ENCODE assay signal across 26 cellular contexts in the genomic region with DNA sequence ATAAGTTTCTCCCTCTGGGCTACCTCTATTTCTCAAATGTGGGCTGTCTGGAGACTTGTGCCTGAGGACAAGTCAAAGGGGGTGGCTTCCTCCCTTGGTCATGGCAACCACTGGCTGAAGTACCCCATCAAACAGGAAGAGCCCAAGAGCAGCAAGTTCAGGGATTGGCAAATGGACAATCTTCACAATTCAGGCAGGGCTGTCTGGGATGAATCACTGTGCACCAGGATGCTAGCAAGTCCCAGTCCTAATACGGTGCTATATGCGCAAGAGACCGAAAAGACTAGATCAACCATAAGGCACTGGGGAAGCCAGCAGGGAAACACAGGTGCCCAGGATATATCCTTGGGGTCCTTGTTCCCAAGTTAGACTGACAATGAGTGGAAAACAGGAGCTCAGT.
DNase-seq lines count a peak whose midpoint lies in the region; ATAC-seq, FAIRE-seq and TF ChIP-seq lines count a peak whose summit lies in the region.
"Had no signal": no experiment of that assay in that cellular context is flagged by ENCODE, and none has a peak within 500 bp of the region (broad histone marks: within the 10 kb centered on the region; RNA-seq: fewer than 3 reads in every experiment).

No MANE protein-coding gene starts in this region.

- peaks cover 15% of the 10 kb centered on the region for H3K36me3 Mint-ChIP-seq in astrocyte (ENCODE audit: low read depth, unreplicated experiment)
- H3K36me3 Mint-ChIP-seq: CD8-positive, alpha-beta memory T cell had no signal

- no peak for TF ChIP-seq EP300 in gastroesophageal sphincter (IDR thresholded peaks at IDR 0.05)

- CTCF ChIA-PET in OCI-LY7 (lab: Charles Lee; ENCODE audit: unreplicated experiment) = interaction anchor here (0.6 kb wide), 1 partner anchor 217 kb away, joined by 5 read pairs; no protein-coding TSS in a partner anchor

- H3K4me2 ChIP-seq in astrocyte (ENCODE audit: low read length) (no peak overlapping the region), OCI-LY7 (ENCODE audit: low read length) (no peak overlapping the region)

- TF ChIP-seq POLR2A in gastroesophageal sphincter (IDR thresholded peaks at IDR 0.05) = no peak

- DNase-seq in EH (ENCODE audit: low read depth) = peak; percentile 44
- DNase-seq in astrocyte (ENCODE audit: low read depth) = no peak
- no peak for DNase-seq in thoracic aorta (ENCODE audit: low spot score)
- no peak for DNase-seq in substantia nigra (lab: John Stamatoyannopoulos, UW)
- no peak for DNase-seq in OCI-LY7 (ENCODE audit: low spot score)
- DNase-seq: activated CD4-positive, alpha-beta memory T cell treated with anti-CD3 and anti-CD28 coated beads, Interleukin-2, amount 10 ng/mL, durations not matched to agents 7 days and 5 days; activated CD4-positive, CD25-positive, alpha-beta regulatory T cell; activated gamma-delta T cell treated with Interleukin-2 at 50 U/mL for 16 hours; activated T-cell treated with anti-CD3 and anti-CD28 coated beads for 4 hours; adrenal gland; CD8-positive, alpha-beta memory T cell; central memory CD4-positive, alpha-beta T cell; DMS53; erythroblast; head of caudate nucleus; Kasumi-1; NCI-H1092 treated with DMSO at 0.1 percent for 48 hours; NCI-H2029 treated with DMSO at 0.1 percent for 48 hours; NCI-H446 treated with DMSO at 0.1 percent for 48 hours; NK-92 treated with Interleukin-12 subunit alpha and Interleukin-12 subunit beta, amount 100 ng/mL, for 24 hours; psoas muscle; stimulated activated CD4-positive, alpha-beta T cell treated with anti-CD3 and anti-CD28 coated beads, Interleukin-12 subunit alpha, Interleukin-12 subunit beta, amount 100 ng/mL, for 4 hours; T1000 had no signal

- H3K9me3 ChIP-seq in astrocyte (ENCODE audit: insufficient read depth, low read depth, low read length) (no peaks in the 10 kb centered on the region), gastroesophageal sphincter (no peaks in the 10 kb centered on the region), thoracic aorta (no peaks in the 10 kb centered on the region), OCI-LY7 (ENCODE audit: low read length) (no peaks in the 10 kb centered on the region)
- H3K9me3 ChIP-seq: adrenal gland, HAP-1, psoas muscle had no signal

- H3K9me3 Mint-ChIP-seq in astrocyte (ENCODE audit: unreplicated experiment) = no peaks in the 10 kb centered on the region
- H3K9me3 Mint-ChIP-seq: activated CD4-positive, alpha-beta memory T cell treated with anti-CD3 and anti-CD28 coated beads, Interleukin-2, amount 10 ng/mL, durations not matched to agents 7 days and 5 days; CD8-positive, alpha-beta memory T cell had no signal

- no peak overlapping the region for H2AFZ ChIP-seq in astrocyte (ENCODE audit: low read depth, low read length)
- H2AFZ ChIP-seq in OCI-LY7 (ENCODE audit: low read length) = no peak overlapping the region

- H3K79me2 ChIP-seq in astrocyte (ENCODE audit: insufficient read depth, low read length) (no peaks in the 10 kb centered on the region), OCI-LY7 (ENCODE audit: insufficient read depth, low read depth, low read length) (no peaks in the 10 kb centered on the region)

- WGBS in gastroesophageal sphincter (ENCODE audit: low coverage in 1 of 2), 2 donors = 100% methylated on average over 2 of the region's 3 CpGs; no CpG with 5 or more reads in 1 of the 2 donors

- no peak for TF ChIP-seq CTCF in astrocyte (IDR thresholded peaks at IDR 0.05; ENCODE audit: insufficient read depth, low read depth, low read length)
- TF ChIP-seq CTCF in gastroesophageal sphincter (IDR thresholded peaks at IDR 0.05) = no peak
- TF ChIP-seq CTCF in thoracic aorta (IDR thresholded peaks at IDR 0.05) = no peak
- no peak for TF ChIP-seq CTCF in OCI-LY7 (conservative IDR thresholded peaks at IDR 0.05; ENCODE audit: low read length)

- no peak for FAIRE-seq in astrocyte (lab: Jason Lieb, UNC)

- no TSS peak for BruUV-seq in OCI-LY7 (replicated peaks; lab: Mats Ljungman, UMichigan)

- H3K27me3 ChIP-seq in astrocyte (ENCODE audit: insufficient read depth, low read length) (no peaks in the 10 kb centered on the region), gastroesophageal sphincter (no peaks in the 10 kb centered on the region), thoracic aorta (replicated peaks; ENCODE audit: insufficient read depth) (no peaks in the 10 kb centered on the region)
- H3K27me3 ChIP-seq: adrenal gland had no signal

- ATAC-seq in gastroesophageal sphincter (peak; percentile 36), thoracic aorta (ENCODE audit: insufficient number of reproducible peaks, low FRiP score, low read depth) (peak; percentile 29), SK-N-SH treated with all-trans-retinoic acid at 6 μM for 48 hours (no peak)

- H3K4me1 Mint-ChIP-seq in astrocyte (ENCODE audit: low read depth, unreplicated experiment) = peaks cover 24% of the 10 kb centered on the region
- H3K4me1 Mint-ChIP-seq: activated CD4-positive, alpha-beta memory T cell treated with anti-CD3 and anti-CD28 coated beads, Interleukin-2, amount 10 ng/mL, durations not matched to agents 7 days and 5 days; CD8-positive, alpha-beta memory T cell had no signal

- intact Hi-C loops in OCI-LY7 (cut with micrococcal nuclease; ENCODE audit: unreplicated experiment) = no loop called here

- POLR2A ChIA-PET in OCI-LY7 (lab: Charles Lee) = no interaction called here

- H3K27me3 Mint-ChIP-seq in astrocyte (ENCODE audit: low read depth, unreplicated experiment) = no peaks in the 10 kb centered on the region

- peaks cover 10% of the 10 kb centered on the region for H3K4me1 ChIP-seq in astrocyte (ENCODE audit: insufficient read depth, low read length)
- H3K4me1 ChIP-seq in gastroesophageal sphincter = peaks cover 2 to 45% (median 3%) of the 10 kb centered on the region in 3 donors
- peaks cover 31 to 55% of the 10 kb centered on the region in 2 donors for H3K4me1 ChIP-seq in thoracic aorta (ENCODE audit: control insufficient read depth in 1 of 2, low read depth in 2 of 2)
- H3K4me1 ChIP-seq in OCI-LY7 (ENCODE audit: insufficient read depth, low read length, poor library complexity, severe bottlenecking) = no peaks in the 10 kb centered on the region
- H3K4me1 ChIP-seq: HAP-1 had no signal

- H3K4me3 ChIP-seq in astrocyte (ENCODE audit: insufficient read depth, low read depth, low read length) (no peak overlapping the region), gastroesophageal sphincter (no peak overlapping the region), thoracic aorta (no peak overlapping the region), OCI-LY7 (ENCODE audit: low read depth, low read length, poor library complexity, severe bottlenecking) (no peak overlapping the region)
- H3K4me3 ChIP-seq: adrenal gland, HAP-1, psoas muscle had no signal

- no peak overlapping the region for H3K9ac ChIP-seq in astrocyte (ENCODE audit: low read length)

- H4K20me1 ChIP-seq in astrocyte (ENCODE audit: insufficient read depth, low read length) = no peaks in the 10 kb centered on the region
- H4K20me1 ChIP-seq in OCI-LY7 (ENCODE audit: insufficient read depth, low read length) = no peaks in the 10 kb centered on the region

- H3K9me2 ChIP-seq in OCI-LY7 (ENCODE audit: insufficient read depth, low read length) = no peaks in the 10 kb centered on the region

- no peak overlapping the region for H3K4me3 Mint-ChIP-seq in astrocyte (ENCODE audit: unreplicated experiment)
- H3K4me3 Mint-ChIP-seq: activated CD4-positive, alpha-beta memory T cell treated with anti-CD3 and anti-CD28 coated beads, Interleukin-2, amount 10 ng/mL, durations not matched to agents 7 days and 5 days; CD8-positive, alpha-beta memory T cell had no signal

- H3K27ac Mint-ChIP-seq in astrocyte (ENCODE audit: unreplicated experiment) = peak overlapping the region; percentile 2
- H3K27ac Mint-ChIP-seq: activated CD4-positive, alpha-beta memory T cell treated with anti-CD3 and anti-CD28 coated beads, Interleukin-2, amount 10 ng/mL, durations not matched to agents 7 days and 5 days; CD8-positive, alpha-beta memory T cell had no signal

- H3K36me3 ChIP-seq in astrocyte (ENCODE audit: insufficient read depth, low read length) (peaks cover 11% of the 10 kb centered on the region), gastroesophageal sphincter (peaks cover 0 to 29% of the 10 kb centered on the region in 2 donors), thoracic aorta (peaks cover 11% of the 10 kb centered on the region), OCI-LY7 (ENCODE audit: insufficient read depth, low read length) (no peaks in the 10 kb centered on the region)
- H3K36me3 ChIP-seq: HAP-1 had no signal

- H3K27ac ChIP-seq in astrocyte (ENCODE audit: low read depth, low read length) (no peak overlapping the region), gastroesophageal sphincter (peak overlapping the region in 3 of 4 donors; percentile 16 to 53 (median 48)), thoracic aorta (peak overlapping the region; percentile 57 to 75), substantia nigra (ENCODE audit: low read depth, low read length, poor library complexity, severe bottlenecking) (no peak overlapping the region), OCI-LY7 (ENCODE audit: low read depth, low read length, poor library complexity, severe bottlenecking) (no peak overlapping the region)
- H3K27ac ChIP-seq: psoas muscle had no signal

TF ChIP-seq in SK-N-SH treated with all-trans-retinoic acid at 6 μM for 48 hours, 23 proteins besides CTCF, POLR2A, EP300 and RAD21 (continues in another document):
- no peak for TF ChIP-seq ZFP30 (CRISPR knock-in tag; IDR thresholded peaks at IDR 0.05)
- TF ChIP-seq ARNTL (CRISPR knock-in tag; IDR thresholded peaks at IDR 0.05; ENCODE audit: borderline replicate concordance, low read depth) = no peak
- TF ChIP-seq PPARA (CRISPR knock-in tag; IDR thresholded peaks at IDR 0.05; ENCODE audit: borderline replicate concordance) = no peak
- no peak for TF ChIP-seq SNAI2 (CRISPR knock-in tag; IDR thresholded peaks at IDR 0.05)
- no peak for TF ChIP-seq ZFP3 (CRISPR knock-in tag; IDR thresholded peaks at IDR 0.05)
- TF ChIP-seq RARB (CRISPR knock-in tag; IDR thresholded peaks at IDR 0.05) = no peak
- no peak for TF ChIP-seq ZNF565 (CRISPR knock-in tag; conservative IDR thresholded peaks at IDR 0.05; ENCODE audit: low read depth)
- no peak for TF ChIP-seq ZNF70 (CRISPR knock-in tag; IDR thresholded peaks at IDR 0.05)

Comparison
In these comparisons a context has a peak if more than half of its experiments do, and no peak if none do; other contexts are left out.
1. H3K27ac ChIP-seq: peak in gastroesophageal sphincter (3 of 4) and thoracic aorta (2 of 2); none in astrocyte (single experiment), substantia nigra (single experiment) and OCI-LY7 (single experiment).